In genomic region chr3:130893240-130894129, GRCh38 we compare ENCODE assay signal across 1 cellular context.
TF ChIP-seq lines count a peak whose summit lies in the region.

Gene ATP2C1, plus strand, starts transcription at chr3:130894084. Its CDS starts 686 bp downstream, at chr3:130894770.

TF ChIP-seq in HepG2, 621 proteins besides CTCF, POLR2A, EP300 and RAD21 (continued from another document and continues in another):
- TF ChIP-seq ARID4A (CRISPR knock-in tag; IDR thresholded peaks at IDR 0.05; ENCODE audit: borderline replicate concordance) (peak; percentile 84), TFAP4 (IDR thresholded peaks at IDR 0.05; ENCODE audit: borderline replicate concordance, low read depth) (peak; percentile 9; the same call in 1 of the 2 replicates), TEAD2 (CRISPR knock-in tag; IDR thresholded peaks at IDR 0.05) (peak; percentile 14; the same call in 1 of the 2 replicates), ZNF740 (CRISPR knock-in tag; IDR thresholded peaks at IDR 0.05) (no peak), BRF2 (CRISPR knock-in tag; IDR thresholded peaks at IDR 0.05) (0 out of 2 replicates have a peak, but pooled peaks have one; percentile 4), ZNF446 (CRISPR knock-in tag; IDR thresholded peaks at IDR 0.05) (0 out of 2 replicates have a peak, but pooled peaks have one; percentile 70), ZNF773 (CRISPR knock-in tag; IDR thresholded peaks at IDR 0.05; ENCODE audit: borderline replicate concordance) (no peak; the same call in 1 of the 2 replicates), ZFY (CRISPR knock-in tag; IDR thresholded peaks at IDR 0.05) (peak; percentile 97), E2F2 (CRISPR knock-in tag; IDR thresholded peaks at IDR 0.05; ENCODE audit: borderline replicate concordance) (0 out of 2 replicates have a peak, but pooled peaks have one; percentile 50), YY1 (IDR thresholded peaks at IDR 0.05; ENCODE audit: insufficient read depth, insufficient replicate concordance, low read depth, low read length) (peak; percentile 78), ZNF225 (CRISPR knock-in tag; IDR thresholded peaks at IDR 0.05) (peak; percentile 87; the same call in 1 of the 2 replicates), ZNF883 (CRISPR knock-in tag; IDR thresholded peaks at IDR 0.05; ENCODE audit: not compliant biosample characterization) (peak; percentile 93), SRY (CRISPR knock-in tag; IDR thresholded peaks at IDR 0.05) (no peak), ZNF746 (CRISPR knock-in tag; IDR thresholded peaks at IDR 0.05) (peak; percentile 76; the same call in 1 of the 2 replicates), BATF2 (CRISPR knock-in tag; IDR thresholded peaks at IDR 0.05) (no peak), ATF6 (CRISPR knock-in tag; conservative IDR thresholded peaks at IDR 0.05) (no peak), RNF2 (conservative IDR thresholded peaks at IDR 0.05; ENCODE audit: low read depth) (0 out of 2 replicates have a peak, but pooled peaks have one; percentile 49), ATF7-NPFF (CRISPR knock-in tag; IDR thresholded peaks at IDR 0.05; ENCODE audit: low read depth) (no peak), ZNF639 (CRISPR knock-in tag; conservative IDR thresholded peaks at IDR 0.05) (no peak), GATAD2A (CRISPR knock-in tag; IDR thresholded peaks at IDR 0.05) (no peak), GRHL1 (CRISPR knock-in tag; conservative IDR thresholded peaks at IDR 0.05) (no peak), ZNF749 (CRISPR knock-in tag; IDR thresholded peaks at IDR 0.05; ENCODE audit: borderline replicate concordance) (0 out of 2 replicates have a peak, but pooled peaks have one; percentile 46), ZNF510 (CRISPR knock-in tag; IDR thresholded peaks at IDR 0.05; ENCODE audit: low read depth) (no peak), SP2 (CRISPR knock-in tag; IDR thresholded peaks at IDR 0.05) (no peak; the same call in 1 of the 2 replicates), ZFP90 (CRISPR knock-in tag; IDR thresholded peaks at IDR 0.05; ENCODE audit: borderline replicate concordance) (peak; percentile 68), ZNF879 (CRISPR knock-in tag; IDR thresholded peaks at IDR 0.05) (peak; percentile 75; the same call in 1 of the 2 replicates), ZBTB39 (CRISPR knock-in tag; IDR thresholded peaks at IDR 0.05) (0 out of 2 replicates have a peak, but pooled peaks have one; percentile 46), ATF4 (CRISPR knock-in tag; IDR thresholded peaks at IDR 0.05) (peak in 1 of 2 experiments; percentile 32; a peak in 1 of 4 replicates), ZNF263 (CRISPR knock-in tag; IDR thresholded peaks at IDR 0.05) (peak; percentile 48), ZNF496 (CRISPR knock-in tag; IDR thresholded peaks at IDR 0.05; ENCODE audit: insufficient replicate concordance) (no peak), KMT2B (CRISPR knock-in tag; IDR thresholded peaks at IDR 0.05) (peak; percentile 80), KDM2A (CRISPR knock-in tag; IDR thresholded peaks at IDR 0.05; ENCODE audit: borderline replicate concordance, low read depth) (peak; percentile 73; the same call in 1 of the 2 replicates), GMEB1 (CRISPR knock-in tag; IDR thresholded peaks at IDR 0.05; ENCODE audit: borderline replicate concordance) (peak; percentile 45; the same call in 1 of the 2 replicates), ZNF605 (CRISPR knock-in tag; IDR thresholded peaks at IDR 0.05) (peak; percentile 58; the same call in 1 of the 2 replicates), FOXC1 (CRISPR knock-in tag; IDR thresholded peaks at IDR 0.05; ENCODE audit: borderline replicate concordance) (peak; percentile 96), SMARCE1 (IDR thresholded peaks at IDR 0.05; ENCODE audit: borderline replicate concordance) (no peak), ZNF891 (CRISPR knock-in tag; IDR thresholded peaks at IDR 0.05) (0 out of 2 replicates have a peak, but pooled peaks have one; percentile 64), NR3C1 (CRISPR knock-in tag; IDR thresholded peaks at IDR 0.05) (no peak), ELF3 (CRISPR knock-in tag; IDR thresholded peaks at IDR 0.05) (peak; percentile 76; the same call in 1 of the 2 replicates), ZNF724P (CRISPR knock-in tag; IDR thresholded peaks at IDR 0.05; ENCODE audit: borderline replicate concordance) (no peak), FOXK1 (CRISPR knock-in tag; IDR thresholded peaks at IDR 0.05; ENCODE audit: borderline replicate concordance, low read depth) (no peak)
